Comparison of ENCODE assay signal across 12 cellular contexts in genomic region chr12:9731797-9732196, GRCh38. TPM values are rescaled to one million over a fixed set of nuclear protein-coding genes. Genes with fewer than 3 reads are reported as not detected.
DNase-seq lines count a peak whose midpoint lies in the region; ATAC-seq and TF ChIP-seq lines count a peak whose summit lies in the region.
"Had no signal": no experiment of that assay in that cellular context is flagged by ENCODE, and none has a peak within 500 bp of the region (broad histone marks: within the 10 kb centered on the region; RNA-seq: fewer than 3 reads in every experiment).

No MANE protein-coding gene starts in this region.

- POLR2A ChIA-PET in WTC11 (lab: Charles Lee), result no interaction called here

- H3K36me3 ChIP-seq in mucosa of rectum (ENCODE audit: control insufficient read depth in 2 of 2, insufficient read depth in 2 of 2, low read length in 2 of 2), result no peaks in the 10 kb centered on the region

- H3K9me3 Mint-ChIP-seq in WTC11, result peaks cover 4% of the 10 kb centered on the region; the same call in 1 of the 2 replicates

- no peaks in the 10 kb centered on the region for H3K4me1 Mint-ChIP-seq in WTC11

- peak overlapping the region in 1 of 2 donors; percentile 18 for H3K9ac ChIP-seq in mucosa of rectum (ENCODE audit: low read depth in 1 of 2, low read length in 2 of 2)

- CTCF ChIA-PET in WTC11 (lab: Charles Lee), result interaction anchor here (1.6 to 2.0 kb wide), 2 partner anchors 11 to 24 kb away, joined by 3 to 6 read pairs; no protein-coding TSS in a partner anchor

- H3K4me3 Mint-ChIP-seq in WTC11, result no peak overlapping the region

- no peaks in the 10 kb centered on the region for H3K4me1 ChIP-seq in mucosa of rectum (ENCODE audit: control insufficient read depth in 2 of 2, insufficient read depth in 2 of 2, low read length in 2 of 2)

- no peaks in the 10 kb centered on the region for H3K27me3 ChIP-seq in mucosa of rectum (ENCODE audit: control insufficient read depth in 2 of 2, insufficient read depth in 2 of 2, low read length in 2 of 2)

- H3K27me3 Mint-ChIP-seq in WTC11 (ENCODE audit: low read depth), result peaks cover 4% of the 10 kb centered on the region; the same call in 1 of the 2 replicates

- H3K27ac ChIP-seq in mucosa of rectum (ENCODE audit: low read depth in 2 of 2, low read length in 2 of 2), result peak overlapping the region; percentile 70 to 71
- H3K27ac ChIP-seq: RWPE1 had no signal

- peak overlapping the region in 1 of 2 donors; percentile 58 for H3K4me3 ChIP-seq in mucosa of rectum (ENCODE audit: low read length in 2 of 2)

- no peaks in the 10 kb centered on the region for H3K9me3 ChIP-seq in mucosa of rectum (ENCODE audit: control insufficient read depth in 2 of 2, low read length in 2 of 2)

- ATAC-seq in GM18517 (IDR thresholded peaks at IDR 0.05; ENCODE audit: unreplicated experiment) (peak; percentile 38), HG02798 (IDR thresholded peaks at IDR 0.05; ENCODE audit: poor library complexity, unreplicated experiment) (peak; percentile 44), GM21786 (IDR thresholded peaks at IDR 0.05; ENCODE audit: unreplicated experiment) (no peak), GM19397 (IDR thresholded peaks at IDR 0.05; ENCODE audit: unreplicated experiment) (no peak), WTC11 (no peak)
- ATAC-seq: HCT116, left colon had no signal

- H3K27ac Mint-ChIP-seq in WTC11, result no peak overlapping the region

- H3K36me3 Mint-ChIP-seq in WTC11, result no peaks in the 10 kb centered on the region

- no peak for TF ChIP-seq CTCF in WTC11 (IDR thresholded peaks at IDR 0.05)

- peak; percentile 54 for DNase-seq in RPMI8226
- DNase-seq in central memory CD4-positive, alpha-beta T cell, result no peak
- no peak for DNase-seq in WTC11 (ENCODE audit: low spot score)
- DNase-seq: left colon had no signal

TF ChIP-seq in WTC11, 78 proteins besides CTCF, POLR2A, EP300 and RAD21:
- no peak for TF ChIP-seq ZNF263 (CRISPR knock-in tag; IDR thresholded peaks at IDR 0.05; ENCODE audit: low read depth)
- TF ChIP-seq RORB (CRISPR knock-in tag; IDR thresholded peaks at IDR 0.05), result no peak
- TF ChIP-seq NR1H2 (CRISPR knock-in tag; IDR thresholded peaks at IDR 0.05), result no peak
- TF ChIP-seq TCF7 (CRISPR knock-in tag; IDR thresholded peaks at IDR 0.05; ENCODE audit: low read depth), result no peak
- no peak for TF ChIP-seq FOXP1 (CRISPR knock-in tag; IDR thresholded peaks at IDR 0.05; ENCODE audit: borderline replicate concordance)
- TF ChIP-seq NR2C2 (CRISPR knock-in tag; IDR thresholded peaks at IDR 0.05), result no peak
- TF ChIP-seq CREB1 (CRISPR knock-in tag; IDR thresholded peaks at IDR 0.05), result no peak
- no peak for TF ChIP-seq CREM (CRISPR knock-in tag; IDR thresholded peaks at IDR 0.05)
- no peak for TF ChIP-seq ZNF396 (CRISPR knock-in tag; IDR thresholded peaks at IDR 0.05; ENCODE audit: borderline replicate concordance)
- TF ChIP-seq NR3C1 (CRISPR knock-in tag; conservative IDR thresholded peaks at IDR 0.05; ENCODE audit: low read depth), result no peak
- no peak for TF ChIP-seq NFATC4 (CRISPR knock-in tag; IDR thresholded peaks at IDR 0.05)
- no peak for TF ChIP-seq ZNF416 (CRISPR knock-in tag; IDR thresholded peaks at IDR 0.05)
- no peak for TF ChIP-seq EMX1 (CRISPR knock-in tag; IDR thresholded peaks at IDR 0.05)
- no peak for TF ChIP-seq CDX4 (CRISPR knock-in tag; IDR thresholded peaks at IDR 0.05; ENCODE audit: borderline replicate concordance)
- TF ChIP-seq E2F4 (CRISPR knock-in tag; IDR thresholded peaks at IDR 0.05; ENCODE audit: borderline replicate concordance, low read depth), result no peak
- no peak for TF ChIP-seq KAT7 (CRISPR knock-in tag; IDR thresholded peaks at IDR 0.05; ENCODE audit: borderline replicate concordance)
- no peak for TF ChIP-seq AFF4 (CRISPR knock-in tag; IDR thresholded peaks at IDR 0.05; ENCODE audit: borderline replicate concordance)
- TF ChIP-seq MYBL2 (CRISPR knock-in tag; IDR thresholded peaks at IDR 0.05), result no peak
- TF ChIP-seq ZNF317 (CRISPR knock-in tag; IDR thresholded peaks at IDR 0.05; ENCODE audit: borderline replicate concordance, low read depth), result no peak

RNA-seq across cellular contexts. Expression of gene CLECL1, which starts 1.1 kb away (rescaled TPM):
- total RNA-seq in WTC11 (2021), result not detected in 3 replicates
- total RNA-seq: temporal lobe had no signal

RNA-seq across cellular contexts. Expression of gene CD69, which starts 28.9 kb away (rescaled TPM):
- 0.34 to 0.60 TPM (median 0.42 TPM) in 3 replicates for total RNA-seq in WTC11 (2021)

Comparison
In these comparisons a context has a peak if more than half of its experiments do, and no peak if none do; other contexts are left out.
1. ATAC-seq: peak in GM18517 (single experiment) and HG02798 (single experiment); none in GM21786 (single experiment), GM19397 (single experiment) and WTC11 (single experiment).